In the genomic region with DNA sequence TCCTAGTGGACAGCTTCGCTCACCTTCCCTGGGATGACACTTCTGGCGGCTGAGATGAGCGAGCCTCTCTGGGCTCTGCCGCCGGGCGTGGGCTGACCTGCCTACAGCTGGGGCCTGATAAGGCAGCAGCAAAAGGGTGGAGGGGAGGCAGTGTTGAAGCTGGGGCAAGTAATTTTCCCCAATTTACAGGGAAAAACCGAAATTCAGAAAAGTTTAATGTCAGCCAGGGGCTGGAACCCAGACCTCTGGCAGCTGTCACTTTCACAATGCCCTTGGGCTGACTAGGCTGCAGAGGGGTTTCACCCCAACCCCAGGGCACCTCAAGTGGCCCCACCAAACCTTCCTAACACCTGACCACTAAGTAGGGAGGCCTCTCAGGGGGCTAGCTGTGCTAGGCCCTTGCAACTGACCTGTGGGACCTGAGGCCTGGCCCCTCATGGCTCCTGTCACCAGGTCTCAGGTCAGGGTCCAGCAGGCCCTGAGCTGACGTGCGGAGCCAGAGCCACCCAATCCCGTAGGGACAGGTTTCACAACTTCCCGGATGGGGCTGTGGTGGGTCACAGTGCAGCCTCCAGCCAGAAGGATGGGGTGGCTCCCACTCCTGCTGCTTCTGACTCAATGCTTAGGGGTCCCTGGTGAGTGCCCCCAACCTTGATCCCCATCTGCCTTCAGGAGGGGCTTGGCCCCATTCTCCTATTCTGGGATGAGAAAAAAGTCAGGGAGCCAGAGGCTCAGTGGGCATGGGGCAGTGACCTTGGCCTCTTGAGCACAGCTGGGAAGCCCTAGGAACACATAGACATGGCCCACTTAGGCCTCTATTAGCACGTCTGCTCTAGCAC, we compare ENCODE assay signal across 8 cellular contexts. TPM values are rescaled to one million over a fixed set of nuclear protein-coding genes. Genes with fewer than 3 reads are reported as not detected.
A peak's percentile ranks its signal among the peaks of the same experiment; 100 is the strongest.
DNase-seq lines count a peak whose midpoint lies in the region; ATAC-seq and TF ChIP-seq lines count a peak whose summit lies in the region.
"Not testable (repeated sequence)": the region's sequence is repeated elsewhere in the genome, so short reads cannot be mapped to it uniquely, and the experiment has no call there.

No MANE protein-coding gene starts in this region.

- H3K27me3 Mint-ChIP-seq in CD8-positive, alpha-beta memory T cell; activated CD4-positive, alpha-beta T cell treated with anti-CD3 and anti-CD28 coated beads for 36 hours; natural killer cell (ENCODE audit: low read depth in 2 of 2): not testable (repeated sequence)

- DNase-seq in CD8-positive, alpha-beta memory T cell: peak in 3 of 5 donors; percentile 7 to 53 (median 11)
- not testable (repeated sequence) for DNase-seq in GM23248
- DNase-seq in activated CD4-positive, alpha-beta T cell treated with anti-CD3 and anti-CD28 coated beads for 36 hours: peak; percentile 15
- DNase-seq in caudate nucleus (lab: John Stamatoyannopoulos, UW) (peak in 2 of 61 donors; percentile 63 to 68), heart right ventricle (peak; percentile 10 to 33), natural killer cell (peak; percentile 47)

- H4K20me1 ChIP-seq in GM23248 (ENCODE audit: insufficient read depth): not testable (repeated sequence)

- ATAC-seq in activated CD4-positive, alpha-beta T cell treated with anti-CD3 and anti-CD28 coated beads for 36 hours: peak; percentile 3
- ATAC-seq in heart right ventricle: peak in 7 of 8 donors; percentile 12 to 42 (median 22)
- not testable (repeated sequence) for ATAC-seq in natural killer cell

- H3K9me3 Mint-ChIP-seq in CD8-positive, alpha-beta memory T cell; activated CD4-positive, alpha-beta T cell treated with anti-CD3 and anti-CD28 coated beads for 36 hours (ENCODE audit: low read depth); natural killer cell: not testable (repeated sequence)

- peaks cover 35% of the 10 kb centered on the region for H3K4me1 ChIP-seq in CD8-positive, alpha-beta memory T cell (ENCODE audit: insufficient read depth, low read length)
- H3K4me1 ChIP-seq in GM23248 (ENCODE audit: insufficient read depth): not testable (repeated sequence)
- peaks cover 14% of the 10 kb centered on the region; the same call in 1 of the 2 replicates for H3K4me1 ChIP-seq in HUES6 (ENCODE audit: control insufficient read depth, insufficient read depth, low read length)
- peaks cover 15 to 36% (median 29%) of the 10 kb centered on the region in 9 donors for H3K4me1 ChIP-seq in heart right ventricle
- H3K4me1 ChIP-seq in subcutaneous abdominal adipose tissue (ENCODE audit: control insufficient read depth in 5 of 5, insufficient read depth in 5 of 5, low read length in 5 of 5): peaks cover 10 to 38% (median 30%) of the 10 kb centered on the region in 5 donors

- H3K9me2 ChIP-seq in GM23248 (ENCODE audit: insufficient read depth): not testable (repeated sequence)

- in situ Hi-C loops in GM23248 (cut with MboI): not testable (repeated sequence)

- H3K4me1 Mint-ChIP-seq in CD8-positive, alpha-beta memory T cell; activated CD4-positive, alpha-beta T cell treated with anti-CD3 and anti-CD28 coated beads for 36 hours; natural killer cell: not testable (repeated sequence)

- POLR2A ChIA-PET in CD8-positive, alpha-beta memory T cell (lab: Charles Lee): interaction anchor here (0.6 kb wide), 1 partner anchor 258 kb away, joined by 4 read pairs; no protein-coding TSS in a partner anchor
- POLR2A ChIA-PET in activated CD4-positive, alpha-beta T cell treated with anti-CD3 and anti-CD28 coated beads for 36 hours (lab: Charles Lee): interaction anchor here (0.6 to 1.6 kb wide), 4 partner anchors 13 to 260 kb away, joined by 3 to 6 read pairs (median 3); no protein-coding TSS in a partner anchor

- H3K27ac Mint-ChIP-seq in CD8-positive, alpha-beta memory T cell; activated CD4-positive, alpha-beta T cell treated with anti-CD3 and anti-CD28 coated beads for 36 hours; natural killer cell: not testable (repeated sequence)

- 76 to 77% methylated on average over 12 of the region's 12 CpGs for WGBS in GM23248 (ENCODE audit: low coverage in 1 of 2, low lambda C conversion rate in 2 of 2, missing lambda C conversion rate in 2 of 2), 2 experiments
- WGBS in heart right ventricle, 2 donors: 68 to 71% methylated on average over 11 to 12 of the region's 12 CpGs

- H3K4me3 ChIP-seq in CD8-positive, alpha-beta memory T cell (ENCODE audit: low read length): peak overlapping the region; percentile 77
- H3K4me3 ChIP-seq in GM23248 (peak overlapping the region; percentile 81), HUES6 (ENCODE audit: low read depth, low read length) (peak overlapping the region; percentile 77), heart right ventricle (peak overlapping the region; percentile 61 to 89 (median 74)), subcutaneous abdominal adipose tissue (ENCODE audit: low read depth in 1 of 5, low read length in 5 of 5) (peak overlapping the region; percentile 80 to 100 (median 96))

- intact Hi-C loops in activated CD4-positive, alpha-beta T cell treated with anti-CD3 and anti-CD28 coated beads for 36 hours (cut with DNase I, micrococcal nuclease): not testable (repeated sequence)
- intact Hi-C loops in heart right ventricle (cut with DNase I): loop anchor here in 1 of 10 donors (2.0 kb wide), 1 partner anchor 30 kb away; no protein-coding TSS in a partner anchor
- intact Hi-C loops in natural killer cell (cut with micrococcal nuclease): loop anchor here (10.0 kb wide), 1 partner anchor 250 kb away; a partner anchor contains a TSS

- H3K9ac ChIP-seq in GM23248 (peak overlapping the region; percentile 85), HUES6 (ENCODE audit: low read length) (peak overlapping the region; percentile 79), subcutaneous abdominal adipose tissue (ENCODE audit: low read length in 5 of 5) (peak overlapping the region; percentile 97 to 100 (median 100))

- H3K79me2 ChIP-seq in GM23248 (ENCODE audit: insufficient read depth): peaks cover 39% of the 10 kb centered on the region

- H3K36me3 Mint-ChIP-seq in CD8-positive, alpha-beta memory T cell; activated CD4-positive, alpha-beta T cell treated with anti-CD3 and anti-CD28 coated beads for 36 hours (ENCODE audit: low read depth); natural killer cell: not testable (repeated sequence)

- peak overlapping the region; percentile 84 for H3K4me2 ChIP-seq in GM23248 (ENCODE audit: unreplicated experiment)

- CTCF ChIA-PET in CD8-positive, alpha-beta memory T cell (lab: Charles Lee): interaction anchor here (1.2 to 1.5 kb wide), 5 partner anchors 12 to 62 kb away, joined by 3 to 6 read pairs (median 3); no protein-coding TSS in a partner anchor
- CTCF ChIA-PET in activated CD4-positive, alpha-beta T cell treated with anti-CD3 and anti-CD28 coated beads for 36 hours (lab: Charles Lee): interaction anchor here (1.2 to 1.3 kb wide), 2 partner anchors 24 to 307 kb away, joined by 3 to 4 read pairs; no protein-coding TSS in a partner anchor

- H3K36me3 ChIP-seq in CD8-positive, alpha-beta memory T cell (ENCODE audit: insufficient read depth, low read length); GM23248 (ENCODE audit: low read depth); HUES6 (ENCODE audit: control insufficient read depth, insufficient read depth, low read length); heart right ventricle; subcutaneous abdominal adipose tissue (ENCODE audit: control insufficient read depth in 5 of 5, insufficient read depth in 5 of 5, low read length in 5 of 5): not testable (repeated sequence)

- not testable (repeated sequence) for H3K9me3 ChIP-seq in CD8-positive, alpha-beta memory T cell (ENCODE audit: low read length); GM23248 (ENCODE audit: low read depth); HUES6 (ENCODE audit: control insufficient read depth, insufficient read depth, low read depth, low read length); heart right ventricle; subcutaneous abdominal adipose tissue (ENCODE audit: control insufficient read depth in 5 of 5, low read length in 5 of 5)

- not testable (repeated sequence) for TF ChIP-seq CTCF in heart right ventricle (IDR thresholded peaks at IDR 0.05); natural killer cell (IDR thresholded peaks at IDR 0.05)

- H2AFZ ChIP-seq in GM23248: peak overlapping the region; percentile 89

- H3K27me3 ChIP-seq in CD8-positive, alpha-beta memory T cell (ENCODE audit: insufficient read depth, low read length, poor library complexity, severe bottlenecking); GM23248 (replicated peaks; ENCODE audit: insufficient read depth); HUES6 (ENCODE audit: control insufficient read depth, insufficient read depth, low read length): not testable (repeated sequence)
- H3K27me3 ChIP-seq in heart right ventricle (peaks cover 0 to 21% (median 16%) of the 10 kb centered on the region in 7 donors), subcutaneous abdominal adipose tissue (ENCODE audit: control insufficient read depth in 5 of 5, insufficient read depth in 4 of 5, low read length in 5 of 5) (peaks cover 0 to 12% (median 6%) of the 10 kb centered on the region in 5 donors)

- peak overlapping the region; percentile 88 for H3K27ac ChIP-seq in CD8-positive, alpha-beta memory T cell (ENCODE audit: low read depth, low read length)
- not testable (repeated sequence) for H3K27ac ChIP-seq in GM23248; HUES6 (ENCODE audit: low read depth, low read length)
- H3K27ac ChIP-seq in caudate nucleus (ENCODE audit: low read depth, low read length) (peak overlapping the region; percentile 94), heart right ventricle (peak overlapping the region; percentile 30 to 94 (median 84)), subcutaneous abdominal adipose tissue (ENCODE audit: low read depth, low read length) (peak overlapping the region; percentile 82)

- H3F3A ChIP-seq in GM23248 (ENCODE audit: insufficient read depth): not testable (repeated sequence)

- H3K4me3 Mint-ChIP-seq in CD8-positive, alpha-beta memory T cell; activated CD4-positive, alpha-beta T cell treated with anti-CD3 and anti-CD28 coated beads for 36 hours; natural killer cell: not testable (repeated sequence)

RNA-seq across cellular contexts. Expression of a gene that starts 21.5 kb away (rescaled TPM):
- 1,000 to 10,000 TPM; 1,293 to 1,300 TPM for total RNA-seq in CD8-positive, alpha-beta memory T cell
- polyA plus RNA-seq in CD8-positive, alpha-beta memory T cell: not detected
- under 0.01 TPM in 1 of 2 replicates, not detected in the other for total RNA-seq in GM23248 (2014; rRNA removed; shearing (Covaris generic))
- polyA plus RNA-seq in GM23248 (2016; fragmentation: Nextera tagmentation; extraction: Ambion mirVana): not detected in 2 replicates
- 1,000 to 10,000 TPM; 1,573 to 2,291 TPM for total RNA-seq in activated CD4-positive, alpha-beta T cell treated with anti-CD3 and anti-CD28 coated beads for 36 hours
- total RNA-seq in heart right ventricle: 1,000 to 10,000 TPM in 8 of 10 donors, 100 to 1,000 TPM in 2; 635 to 5,242 (median 1,949) TPM
- polyA plus RNA-seq in heart right ventricle: not detected
- total RNA-seq in natural killer cell: 1,000 to 10,000 TPM; 2,937 to 3,261 (median 3,038) TPM

RNA-seq across cellular contexts. Expression of a gene that starts 31.9 kb away (rescaled TPM):
- total RNA-seq in CD8-positive, alpha-beta memory T cell: 1 to 10 TPM; 7.6 to 7.9 TPM
- polyA plus RNA-seq in CD8-positive, alpha-beta memory T cell: 9.7 TPM
- total RNA-seq in GM23248 (2014; rRNA removed; shearing (Covaris generic)): 18.6 and 41.0 TPM in 2 replicates
- polyA plus RNA-seq in GM23248 (2016; fragmentation: Nextera tagmentation; extraction: Ambion mirVana) (21.2 and 22.5 TPM in 2 replicates), heart right ventricle (1 to 10 TPM; 2.8 to 5.6 TPM)
- 1 to 10 TPM; 5.8 to 6.2 TPM for total RNA-seq in activated CD4-positive, alpha-beta T cell treated with anti-CD3 and anti-CD28 coated beads for 36 hours
- total RNA-seq in heart right ventricle (10 to 100 TPM in 7 of 10 donors, 1 to 10 TPM in 3; 6.0 to 15.2 (median 12.2) TPM), natural killer cell (10 to 100 TPM; 18.4 to 26.0 (median 22.8) TPM)

Comparison
In these comparisons a context has a peak if more than half of its experiments do, and no peak if none do; other contexts are left out.
1. RNA of a gene that starts 21.5 kb away (total RNA-seq): 2,937 to 3,261 TPM in natural killer cell, 1,573 to 2,291 TPM in activated CD4-positive, alpha-beta T cell treated with anti-CD3 and anti-CD28 coated beads for 36 hours, 635 to 5,242 TPM in heart right ventricle and 1,293 to 1,300 TPM in CD8-positive, alpha-beta memory T cell; under 0.01 TPM in GM23248; every median in the first group is over 100 times any median in the second.
2. Peak in every context shown above with its lines, with median percentiles within 50 percentile points of each other: H3K4me3 ChIP-seq and H3K9ac ChIP-seq.